31 cellular contexts compared by ENCODE assay signal in the genomic region with DNA sequence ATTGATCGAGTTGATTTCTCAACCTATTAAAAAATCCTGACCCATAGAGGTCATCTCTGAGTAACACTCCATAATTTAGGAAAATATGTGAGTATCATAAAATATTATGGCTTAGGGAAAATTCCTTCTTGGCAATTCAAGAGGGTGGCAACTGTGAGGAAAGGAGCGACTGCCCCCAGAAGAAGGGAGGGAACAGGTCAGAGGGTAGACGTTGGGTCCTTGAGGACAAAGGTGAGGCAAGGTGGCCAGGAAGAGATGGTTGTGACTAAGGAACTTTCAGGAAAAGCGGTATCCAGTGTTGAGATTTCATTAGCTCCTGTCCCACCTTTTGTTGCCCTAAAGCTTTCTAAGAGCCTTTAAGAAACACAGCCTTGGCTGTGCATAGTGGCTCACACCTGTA.
"Had no signal": no experiment of that assay in that cellular context is flagged by ENCODE, and none has a peak within 500 bp of the region (broad histone marks: within the 10 kb centered on the region; RNA-seq: fewer than 3 reads in every experiment).

No MANE protein-coding gene starts in this region.

- H3K27ac ChIP-seq: neural progenitor cell, neutrophil, pancreas, psoas muscle, right lobe of liver, sigmoid colon, suprapubic skin, testis, tibial artery, transverse colon, upper lobe of right lung, uterus had no signal

- H3K4me3 Mint-ChIP-seq: naive B cell; naive thymus-derived CD8-positive, alpha-beta T cell; natural killer cell treated with Interleukin-12 subunit alpha and Interleukin-12 subunit beta and Interleukin-15 and Interleukin-18, amount 100 ng/mL, for 72 hours; nephron progenitor cell; neural progenitor cell; stimulated activated memory B cell treated with anti-CD40 and anti-IgM and Interleukin-4, amounts not matched to agents 10 μg/mL and 1 μg/mL and 100 μg/mL, for 72 hours; stimulated activated naive CD8-positive, alpha-beta T cell treated with anti-CD3 and anti-CD28 coated beads, Interleukin-15, amount 100 ng/mL, for 72 hours; type B pancreatic cell had no signal

- DNase-seq: naive B cell; naive thymus-derived CD8-positive, alpha-beta T cell; nephron progenitor cell; nucleus accumbens; pancreas; psoas muscle; right cardiac atrium; right lobe of liver; sigmoid colon; small intestine; stimulated activated CD4-positive, alpha-beta T cell treated with anti-CD3 and anti-CD28 coated beads, Interleukin-15, amount 100 ng/mL, for 24 hours; stimulated activated CD4-positive, alpha-beta T cell treated with anti-CD3 and anti-CD28 coated beads, Interleukin-2, amount 100 ng/mL, for 24 hours; stimulated activated CD4-positive, alpha-beta T cell treated with anti-CD3 and anti-CD28 coated beads, Interleukin-4, amount 100 ng/mL, for 1 hour; stimulated activated CD4-positive, alpha-beta T cell treated with anti-CD3 and anti-CD28 coated beads, Interleukin-4, amount 100 ng/mL, for 4 hours; stimulated activated CD8-positive, alpha-beta memory T cell treated with anti-CD3 and anti-CD28 coated beads, Interleukin-4, amount 100 ng/mL, for 48 hours; stimulated activated naive CD4-positive, alpha-beta T cell; stimulated activated naive CD8-positive, alpha-beta T cell treated with anti-CD3 and anti-CD28 coated beads, Interleukin-15, amount 100 ng/mL, for 72 hours; stimulated activated naive CD8-positive, alpha-beta T cell treated with anti-CD3 and anti-CD28 coated beads, Interleukin-15, Interleukin-2, amounts not matched to agents 100 U/mL and 50 U/mL, for 24 hours; substantia nigra; testis; tibial artery; transverse colon; upper lobe of right lung; uterus had no signal

- H3K9me3 ChIP-seq: neutrophil, pancreas, right lobe of liver, sigmoid colon, suprapubic skin, testis, tibial artery, transverse colon, upper lobe of right lung, uterus had no signal

- H3K9me3 Mint-ChIP-seq: natural killer cell treated with Interleukin-12 subunit alpha and Interleukin-12 subunit beta and Interleukin-15 and Interleukin-18, amount 100 ng/mL, for 72 hours; neural progenitor cell had no signal

- H3K27ac Mint-ChIP-seq: naive B cell; naive thymus-derived CD8-positive, alpha-beta T cell; natural killer cell treated with Interleukin-12 subunit alpha and Interleukin-12 subunit beta and Interleukin-15 and Interleukin-18, amount 100 ng/mL, for 72 hours; nephron progenitor cell; neural progenitor cell; progenitor cell of endocrine pancreas; stimulated activated memory B cell treated with anti-CD40 and anti-IgM and Interleukin-4, amounts not matched to agents 10 μg/mL and 1 μg/mL and 100 μg/mL, for 72 hours; stimulated activated naive CD8-positive, alpha-beta T cell treated with anti-CD3 and anti-CD28 coated beads, Interleukin-15, amount 100 ng/mL, for 72 hours; type B pancreatic cell had no signal

- H3K36me3 Mint-ChIP-seq: naive B cell; natural killer cell treated with Interleukin-12 subunit alpha and Interleukin-12 subunit beta and Interleukin-15 and Interleukin-18, amount 100 ng/mL, for 72 hours; neural progenitor cell; stimulated activated memory B cell treated with anti-CD40 and anti-IgM and Interleukin-4, amounts not matched to agents 10 μg/mL and 1 μg/mL and 100 μg/mL, for 72 hours; type B pancreatic cell had no signal

- H3K27me3 Mint-ChIP-seq: stimulated activated memory B cell treated with anti-CD40 and anti-IgM and Interleukin-4, amounts not matched to agents 10 μg/mL and 1 μg/mL and 100 μg/mL, for 72 hours had no signal

- H3K4me1 ChIP-seq: neural progenitor cell, psoas muscle, right lobe of liver, suprapubic skin, testis, tibial artery, upper lobe of right lung, uterus had no signal

- H3K9ac ChIP-seq: neural progenitor cell had no signal

- H3K4me3 ChIP-seq: neural progenitor cell, pancreas, psoas muscle, right lobe of liver, sigmoid colon, suprapubic skin, testis, tibial artery, transverse colon, upper lobe of right lung, uterus had no signal

- H3K36me3 ChIP-seq: neural progenitor cell, neutrophil, pancreas, right lobe of liver, sigmoid colon, suprapubic skin, tibial artery, transverse colon, upper lobe of right lung, uterus had no signal

- ATAC-seq: naive thymus-derived CD8-positive, alpha-beta T cell; natural killer cell treated with Interleukin-12 subunit alpha and Interleukin-12 subunit beta and Interleukin-15 and Interleukin-18, amount 100 ng/mL, for 72 hours; pancreas; psoas muscle; right cardiac atrium; right lobe of liver; stimulated activated memory B cell treated with anti-CD40 and anti-IgM and Interleukin-4, amounts not matched to agents 10 μg/mL and 1 μg/mL and 100 μg/mL, for 72 hours; stimulated activated naive CD8-positive, alpha-beta T cell treated with anti-CD3 and anti-CD28 coated beads, Interleukin-15, amount 100 ng/mL, for 72 hours; stimulated activated naive CD8-positive, alpha-beta T cell treated with anti-CD3 and anti-CD28 coated beads, Interleukin-15, Interleukin-2, amounts not matched to agents 100 U/mL and 50 U/mL, for 24 hours; upper lobe of right lung had no signal

- H3K27me3 ChIP-seq: neural progenitor cell, neutrophil, pancreas, right lobe of liver, sigmoid colon, suprapubic skin, testis, transverse colon, upper lobe of right lung, uterus had no signal

- H2AFZ ChIP-seq: neural progenitor cell had no signal

- H3K4me1 Mint-ChIP-seq: naive B cell; naive thymus-derived CD8-positive, alpha-beta T cell; nephron progenitor cell; neural progenitor cell; stimulated activated memory B cell treated with anti-CD40 and anti-IgM and Interleukin-4, amounts not matched to agents 10 μg/mL and 1 μg/mL and 100 μg/mL, for 72 hours; stimulated activated naive CD8-positive, alpha-beta T cell treated with anti-CD3 and anti-CD28 coated beads, Interleukin-15, amount 100 ng/mL, for 72 hours had no signal

- H3K4me2 ChIP-seq: neural progenitor cell had no signal
